In genomic region chr1:9495854-9496374, GRCh38 we compare ENCODE assay signal across 2 cellular contexts.
TF ChIP-seq lines count a peak whose summit lies in the region.

No MANE protein-coding gene starts in this region.

TF ChIP-seq in HEK293, 187 proteins besides CTCF, POLR2A, EP300 and RAD21 (continued from another document):
- no peak for TF ChIP-seq ZBTB49 (tag by site-specific recombination; IDR thresholded peaks at IDR 0.05; ENCODE audit: low read depth)
- TF ChIP-seq TCF7L2 (IDR thresholded peaks at IDR 0.05; ENCODE audit: borderline replicate concordance, low read depth, low read length): no peak
- peak; percentile 94 for TF ChIP-seq ZNF146 (tag by site-specific recombination; IDR thresholded peaks at IDR 0.05)
- TF ChIP-seq BCL11B (tag by site-specific recombination; IDR thresholded peaks at IDR 0.05; ENCODE audit: low read depth): no peak
- no peak for TF ChIP-seq MYNN (tag by site-specific recombination; IDR thresholded peaks at IDR 0.05; ENCODE audit: borderline replicate concordance)

TF ChIP-seq in SK-N-SH treated with all-trans-retinoic acid at 6 μM for 48 hours, 23 proteins besides CTCF, POLR2A, EP300 and RAD21 (continued from another document):
- no peak for TF ChIP-seq CREB5 (CRISPR knock-in tag; IDR thresholded peaks at IDR 0.05; ENCODE audit: low read depth)
- TF ChIP-seq ZNF70 (CRISPR knock-in tag; IDR thresholded peaks at IDR 0.05): no peak
- TF ChIP-seq OSR1 (CRISPR knock-in tag; IDR thresholded peaks at IDR 0.05): no peak
- TF ChIP-seq BACH2 (CRISPR knock-in tag; IDR thresholded peaks at IDR 0.05; ENCODE audit: borderline replicate concordance): no peak
- TF ChIP-seq ARNTL (CRISPR knock-in tag; IDR thresholded peaks at IDR 0.05; ENCODE audit: borderline replicate concordance, low read depth): no peak
- no peak for TF ChIP-seq TOX (CRISPR knock-in tag; IDR thresholded peaks at IDR 0.05; ENCODE audit: borderline replicate concordance)
